In the genomic region with DNA sequence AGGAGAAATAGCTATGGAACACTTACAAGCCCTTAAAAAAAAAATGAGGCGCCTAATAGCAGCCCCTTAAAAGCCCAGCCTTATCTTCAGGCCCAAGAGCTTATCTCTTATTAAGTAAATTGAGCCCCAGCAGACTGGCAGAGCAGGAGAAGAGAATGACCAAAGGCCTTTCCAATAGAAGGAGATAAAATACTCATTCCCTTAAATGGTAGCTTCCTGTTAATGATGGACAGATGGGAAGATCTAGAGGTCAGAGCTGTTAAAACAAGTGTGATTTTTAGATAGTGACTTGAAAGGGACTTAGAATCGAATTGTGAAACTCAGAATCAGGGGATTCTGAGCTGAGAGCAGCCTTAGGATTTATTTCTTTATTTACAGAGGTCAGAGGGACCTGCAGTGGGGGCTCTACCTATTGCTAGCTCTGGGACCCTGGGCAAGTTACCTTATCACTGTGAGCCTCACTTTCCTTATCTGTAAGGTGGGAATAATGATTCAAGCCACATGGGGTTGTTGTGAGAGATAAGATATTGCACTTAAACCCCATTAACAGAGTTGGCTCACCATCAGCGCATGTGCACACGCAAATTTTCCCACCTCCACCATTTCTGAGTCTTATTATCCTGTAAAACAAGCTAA, we compare ENCODE assay signal across 25 cellular contexts.
"Had no signal": no experiment of that assay in that cellular context is flagged by ENCODE, and none has a peak within 500 bp of the region (broad histone marks: within the 10 kb centered on the region; RNA-seq: fewer than 3 reads in every experiment).

No MANE protein-coding gene starts in this region.

- H2AFZ ChIP-seq: parathyroid adenoma had no signal

- H3K9ac ChIP-seq: parathyroid adenoma had no signal

- H3K4me3 Mint-ChIP-seq: activated B cell treated with CpG ODN at 0.5 μM for 24 hours; activated CD4-positive, alpha-beta memory T cell treated with anti-CD3 and anti-CD28 coated beads for 36 hours; activated CD4-positive, alpha-beta T cell treated with anti-CD3 and anti-CD28 coated beads for 36 hours; activated naive CD4-positive, alpha-beta T cell treated with anti-CD3 and anti-CD28 coated beads for 36 hours; activated naive CD8-positive, alpha-beta T cell treated with anti-CD3 and anti-CD28 coated beads, Interleukin-2, amount 10 ng/mL, durations not matched to agents 7 days and 5 days; activated T-cell treated with anti-CD3 and anti-CD28 coated beads, Interleukin-2, amount 50 U/mL, for 72 hours; natural killer cell treated with Interleukin-12 subunit alpha and Interleukin-12 subunit beta and Interleukin-15 and Interleukin-18, amount 100 ng/mL, for 72 hours; stimulated activated naive B cell treated with anti-CD40 and anti-IgM and Interleukin-4, amounts not matched to agents 10 μg/mL and 1 μg/mL and 100 μg/mL, for 72 hours had no signal

- ATAC-seq: activated CD4-positive, alpha-beta T cell treated with anti-CD3 and anti-CD28 coated beads for 36 hours; activated T-cell treated with anti-CD3 and anti-CD28 coated beads, Interleukin-2, amount 50 U/mL, for 72 hours; gastroesophageal sphincter; natural killer cell treated with Interleukin-12 subunit alpha and Interleukin-12 subunit beta and Interleukin-15 and Interleukin-18, amount 100 ng/mL, for 72 hours; stimulated activated naive B cell treated with anti-CD40 and anti-IgM and Interleukin-4, amounts not matched to agents 10 μg/mL and 1 μg/mL and 100 μg/mL, for 72 hours had no signal

- H3K9me3 ChIP-seq: breast epithelium, colonic mucosa, esophagus squamous epithelium, gastroesophageal sphincter, right lobe of liver, testis, uterus had no signal

- H3K27ac Mint-ChIP-seq: activated B cell treated with CpG ODN at 0.5 μM for 24 hours; activated CD4-positive, alpha-beta memory T cell treated with anti-CD3 and anti-CD28 coated beads for 36 hours; activated CD4-positive, alpha-beta T cell treated with anti-CD3 and anti-CD28 coated beads for 36 hours; activated naive CD4-positive, alpha-beta T cell treated with anti-CD3 and anti-CD28 coated beads for 36 hours; activated naive CD8-positive, alpha-beta T cell treated with anti-CD3 and anti-CD28 coated beads, Interleukin-2, amount 10 ng/mL, durations not matched to agents 7 days and 5 days; activated T-cell treated with anti-CD3 and anti-CD28 coated beads, Interleukin-2, amount 50 U/mL, for 72 hours; natural killer cell treated with Interleukin-12 subunit alpha and Interleukin-12 subunit beta and Interleukin-15 and Interleukin-18, amount 100 ng/mL, for 72 hours; stimulated activated naive B cell treated with anti-CD40 and anti-IgM and Interleukin-4, amounts not matched to agents 10 μg/mL and 1 μg/mL and 100 μg/mL, for 72 hours had no signal

- H3K4me3 ChIP-seq: breast epithelium, colonic mucosa, dorsolateral prefrontal cortex, esophagus squamous epithelium, gastroesophageal sphincter, right lobe of liver, skin epidermis, testis, uterus had no signal

- H3K36me3 ChIP-seq: breast epithelium, colonic mucosa, esophagus squamous epithelium, gastroesophageal sphincter, right lobe of liver, uterus had no signal

- H3K4me1 Mint-ChIP-seq: activated B cell treated with CpG ODN at 0.5 μM for 24 hours; activated CD4-positive, alpha-beta T cell treated with anti-CD3 and anti-CD28 coated beads for 36 hours; activated naive CD8-positive, alpha-beta T cell treated with anti-CD3 and anti-CD28 coated beads, Interleukin-2, amount 10 ng/mL, durations not matched to agents 7 days and 5 days; stimulated activated naive B cell treated with anti-CD40 and anti-IgM and Interleukin-4, amounts not matched to agents 10 μg/mL and 1 μg/mL and 100 μg/mL, for 72 hours had no signal

- H3K27me3 ChIP-seq: breast epithelium, colonic mucosa, dorsolateral prefrontal cortex, esophagus squamous epithelium, gastroesophageal sphincter, right lobe of liver, testis, uterus had no signal

- H3K9me3 Mint-ChIP-seq: activated B cell treated with CpG ODN at 0.5 μM for 24 hours; activated CD4-positive, alpha-beta memory T cell treated with anti-CD3 and anti-CD28 coated beads for 36 hours; activated naive CD4-positive, alpha-beta T cell treated with anti-CD3 and anti-CD28 coated beads for 36 hours; activated naive CD8-positive, alpha-beta T cell treated with anti-CD3 and anti-CD28 coated beads, Interleukin-2, amount 10 ng/mL, durations not matched to agents 7 days and 5 days; activated T-cell treated with anti-CD3 and anti-CD28 coated beads, Interleukin-2, amount 50 U/mL, for 72 hours; natural killer cell treated with Interleukin-12 subunit alpha and Interleukin-12 subunit beta and Interleukin-15 and Interleukin-18, amount 100 ng/mL, for 72 hours; stimulated activated naive B cell treated with anti-CD40 and anti-IgM and Interleukin-4, amounts not matched to agents 10 μg/mL and 1 μg/mL and 100 μg/mL, for 72 hours had no signal

- H3K79me2 ChIP-seq: parathyroid adenoma had no signal

- DNase-seq: activated B cell treated with CpG ODN at 0.5 μM for 24 hours; activated CD4-positive, alpha-beta memory T cell treated with anti-CD3 and anti-CD28 coated beads for 36 hours; activated CD4-positive, alpha-beta T cell treated with anti-CD3 and anti-CD28 coated beads for 36 hours; activated effector memory CD4-positive, alpha-beta T cell treated with Interleukin-2 at 50 U/mL for 16 hours; activated naive CD4-positive, alpha-beta T cell treated with anti-CD3 and anti-CD28 coated beads for 36 hours; activated naive CD8-positive, alpha-beta T cell treated with anti-CD3 and anti-CD28 coated beads, Interleukin-2, amount 10 ng/mL, durations not matched to agents 7 days and 5 days; activated T-cell treated with anti-CD3 and anti-CD28 coated beads, Interleukin-2, amount 50 U/mL, for 72 hours; amniotic stem cell; colonic mucosa; dorsolateral prefrontal cortex; esophagus squamous epithelium; head of caudate nucleus; islet precursor cell; left cardiac atrium; right lobe of liver; stimulated activated CD4-positive, alpha-beta T cell treated with anti-CD3 and anti-CD28 coated beads, Interleukin-2, amount 100 ng/mL, for 24 hours; stimulated activated naive B cell treated with anti-CD40 and anti-IgM and Interleukin-4, amounts not matched to agents 10 μg/mL and 1 μg/mL and 100 μg/mL, for 72 hours; testis; trophoblast cell; uterus had no signal

- H3K4me1 ChIP-seq: breast epithelium, colonic mucosa, parathyroid adenoma, right lobe of liver, testis, uterus had no signal

- H3K36me3 Mint-ChIP-seq: activated CD4-positive, alpha-beta memory T cell treated with anti-CD3 and anti-CD28 coated beads for 36 hours; activated naive CD8-positive, alpha-beta T cell treated with anti-CD3 and anti-CD28 coated beads, Interleukin-2, amount 10 ng/mL, durations not matched to agents 7 days and 5 days; natural killer cell treated with Interleukin-12 subunit alpha and Interleukin-12 subunit beta and Interleukin-15 and Interleukin-18, amount 100 ng/mL, for 72 hours; stimulated activated naive B cell treated with anti-CD40 and anti-IgM and Interleukin-4, amounts not matched to agents 10 μg/mL and 1 μg/mL and 100 μg/mL, for 72 hours had no signal

- H3K27ac ChIP-seq: breast epithelium, colonic mucosa, dorsolateral prefrontal cortex, esophagus squamous epithelium, gastroesophageal sphincter, parathyroid adenoma, right lobe of liver, skin epidermis, testis, uterus had no signal
